In genomic region chr7:23653942-23654341, GRCh38 we compare ENCODE assay signal across 24 cellular contexts. TPM values are rescaled to one million over a fixed set of nuclear protein-coding genes. Genes with fewer than 3 reads are reported as not detected.
"Had no signal": no experiment of that assay in that cellular context is flagged by ENCODE, and none has a peak within 500 bp of the region (broad histone marks: within the 10 kb centered on the region; RNA-seq: fewer than 3 reads in every experiment).

No MANE protein-coding gene starts in this region.

- H3K4me3 ChIP-seq: body of pancreas, colonic mucosa, pancreas, prostate gland, sigmoid colon, stomach, tibial artery, upper lobe of right lung had no signal

- H3K4me1 ChIP-seq: body of pancreas, colonic mucosa, prostate gland, sigmoid colon, stomach, tibial artery, upper lobe of right lung had no signal

- H3K9me3 ChIP-seq: body of pancreas, pancreas, prostate gland had no signal

- H3K27ac ChIP-seq: body of pancreas, colonic mucosa, pancreas, prostate gland, sigmoid colon, stomach, tibial artery, upper lobe of right lung had no signal

- DNase-seq: activated CD4-positive, alpha-beta T cell treated with anti-CD3 and anti-CD28 coated beads for 1 hour; activated CD4-positive, alpha-beta T cell treated with anti-CD3 and anti-CD28 coated beads, Interleukin-2, amount 50 U/mL, for 1 hour; activated CD8-positive, alpha-beta memory T cell treated with anti-CD3 and anti-CD28 coated beads, Interleukin-2, amount 10 ng/mL, durations not matched to agents 7 days and 5 days; activated naive CD4-positive, alpha-beta T cell; activated T-cell treated with anti-CD3 and anti-CD28 coated beads for 4 hours; activated T-cell treated with anti-CD3 and anti-CD28 coated beads, Interleukin-2, amount 50 U/mL, for 72 hours; effector CD8-positive, alpha-beta T cell; left ventricle myocardium superior; naive B cell; retina; sigmoid colon; stimulated activated naive B cell treated with anti-CD40 and anti-IgM and Interleukin-4, amounts not matched to agents 10 μg/mL and 1 μg/mL and 100 μg/mL, for 72 hours; tibial artery; upper lobe of right lung had no signal

- H3K27me3 ChIP-seq: body of pancreas, colonic mucosa, pancreas, sigmoid colon, stomach, tibial artery, upper lobe of right lung had no signal

- ATAC-seq: activated CD8-positive, alpha-beta memory T cell treated with anti-CD3 and anti-CD28 coated beads, Interleukin-2, amount 10 ng/mL, durations not matched to agents 7 days and 5 days; activated CD8-positive, alpha-beta T cell treated with anti-CD3 and anti-CD28 coated beads, Interleukin-2, amount 10 ng/mL, durations not matched to agents 7 days and 5 days; activated naive CD4-positive, alpha-beta T cell treated with anti-CD3 and anti-CD28 coated beads, Interleukin-2, amount 50 U/mL, for 72 hours; activated T-cell treated with anti-CD3 and anti-CD28 coated beads, Interleukin-2, amount 50 U/mL, for 72 hours; left ventricle myocardium superior; stimulated activated naive B cell treated with anti-CD40 and anti-IgM and Interleukin-4, amounts not matched to agents 10 μg/mL and 1 μg/mL and 100 μg/mL, for 72 hours had no signal

- H3K27ac Mint-ChIP-seq: activated CD8-positive, alpha-beta memory T cell treated with anti-CD3 and anti-CD28 coated beads, Interleukin-2, amount 10 ng/mL, durations not matched to agents 7 days and 5 days; activated CD8-positive, alpha-beta T cell treated with anti-CD3 and anti-CD28 coated beads, Interleukin-2, amount 10 ng/mL, durations not matched to agents 7 days and 5 days; activated naive CD4-positive, alpha-beta T cell treated with anti-CD3 and anti-CD28 coated beads, Interleukin-2, amount 50 U/mL, for 72 hours; activated T-cell treated with anti-CD3 and anti-CD28 coated beads, Interleukin-2, amount 50 U/mL, for 72 hours; mesothelial cell of epicardium; nephron progenitor cell; stimulated activated naive B cell treated with anti-CD40 and anti-IgM and Interleukin-4, amounts not matched to agents 10 μg/mL and 1 μg/mL and 100 μg/mL, for 72 hours; WTC11 had no signal

- H3K4me3 Mint-ChIP-seq: activated CD8-positive, alpha-beta memory T cell treated with anti-CD3 and anti-CD28 coated beads, Interleukin-2, amount 10 ng/mL, durations not matched to agents 7 days and 5 days; activated CD8-positive, alpha-beta T cell treated with anti-CD3 and anti-CD28 coated beads, Interleukin-2, amount 10 ng/mL, durations not matched to agents 7 days and 5 days; activated T-cell treated with anti-CD3 and anti-CD28 coated beads, Interleukin-2, amount 50 U/mL, for 72 hours; mesothelial cell of epicardium; naive B cell; nephron progenitor cell; stimulated activated naive B cell treated with anti-CD40 and anti-IgM and Interleukin-4, amounts not matched to agents 10 μg/mL and 1 μg/mL and 100 μg/mL, for 72 hours; WTC11 had no signal

- H3K4me1 Mint-ChIP-seq: activated CD8-positive, alpha-beta memory T cell treated with anti-CD3 and anti-CD28 coated beads, Interleukin-2, amount 10 ng/mL, durations not matched to agents 7 days and 5 days; mesothelial cell of epicardium; naive B cell; nephron progenitor cell; stimulated activated naive B cell treated with anti-CD40 and anti-IgM and Interleukin-4, amounts not matched to agents 10 μg/mL and 1 μg/mL and 100 μg/mL, for 72 hours had no signal

- H3K27me3 Mint-ChIP-seq: activated CD8-positive, alpha-beta memory T cell treated with anti-CD3 and anti-CD28 coated beads, Interleukin-2, amount 10 ng/mL, durations not matched to agents 7 days and 5 days had no signal

- H3K36me3 ChIP-seq: colonic mucosa, pancreas, prostate gland, sigmoid colon, stomach, tibial artery, upper lobe of right lung had no signal

RNA-seq across cellular contexts. Expression of gene STK31, which starts 56.1 kb away (rescaled TPM):
- total RNA-seq: left ventricle myocardium superior had no signal
